ENCODE assay signal across 8 cellular contexts in genomic region chr6:110178626-110179405, GRCh38. TPM values are rescaled to one million over a fixed set of nuclear protein-coding genes. Genes with fewer than 3 reads are reported as not detected.
A peak's percentile ranks its signal among the peaks of the same experiment; 100 is the strongest.
DNase-seq lines count a peak whose midpoint lies in the region; ATAC-seq and TF ChIP-seq lines count a peak whose summit lies in the region.

No MANE protein-coding gene starts in this region.

- no peaks in the 10 kb centered on the region for H3K36me3 Mint-ChIP-seq in activated naive CD8-positive, alpha-beta T cell treated with anti-CD3 and anti-CD28 coated beads for 36 hours
- no peaks in the 10 kb centered on the region for H3K36me3 Mint-ChIP-seq in osteocyte (ENCODE audit: unreplicated experiment)

- H3K27ac ChIP-seq in thymus (ENCODE audit: low read depth), result peak overlapping the region; percentile 72

- peak; percentile 53 for DNase-seq in COLO668 (lab: John Stamatoyannopoulos, UW; ENCODE audit: unreplicated experiment)
- DNase-seq in NCI-H1048 (lab: John Stamatoyannopoulos, UW), result peak; percentile 20
- DNase-seq in SKM-1 (lab: John Stamatoyannopoulos, UW; ENCODE audit: unreplicated experiment), result peak; percentile 26
- peak; percentile 73 for DNase-seq in activated naive CD8-positive, alpha-beta T cell treated with anti-CD3 and anti-CD28 coated beads for 36 hours
- DNase-seq in Right ventricle myocardium superior, result peak; percentile 58
- DNase-seq in osteocyte (ENCODE audit: extremely low spot score, unreplicated experiment), result peak; percentile 84

- peak overlapping the region; percentile 75 for H3K4me3 Mint-ChIP-seq in activated naive CD8-positive, alpha-beta T cell treated with anti-CD3 and anti-CD28 coated beads for 36 hours
- H3K4me3 Mint-ChIP-seq in osteocyte (ENCODE audit: unreplicated experiment), result peak overlapping the region; percentile 88

- no peaks in the 10 kb centered on the region for H3K27me3 ChIP-seq in thymus (ENCODE audit: control insufficient read depth, insufficient read depth)

- peak overlapping the region; percentile 31 for H3K27ac Mint-ChIP-seq in activated naive CD8-positive, alpha-beta T cell treated with anti-CD3 and anti-CD28 coated beads for 36 hours
- H3K27ac Mint-ChIP-seq in osteocyte (ENCODE audit: unreplicated experiment), result peak overlapping the region; percentile 82

- H3K4me1 ChIP-seq in thymus (ENCODE audit: control insufficient read depth, insufficient read depth, low read length), result peaks cover 16% of the 10 kb centered on the region

- under 1% methylated on average over 66 of the region's 66 CpGs for WGBS in thymus

- H3K4me3 ChIP-seq in thymus (ENCODE audit: low read length), result peak overlapping the region; percentile 90

- intact Hi-C loops in Right ventricle myocardium superior (cut with DNase I), result loop anchor here (5.0 kb wide), 1 partner anchor 203 kb away; no protein-coding TSS in a partner anchor

- H3K36me3 ChIP-seq in thymus (ENCODE audit: control insufficient read depth, insufficient read depth), result no peaks in the 10 kb centered on the region

- H3K9me3 Mint-ChIP-seq in activated naive CD8-positive, alpha-beta T cell treated with anti-CD3 and anti-CD28 coated beads for 36 hours, result no peaks in the 10 kb centered on the region
- no peaks in the 10 kb centered on the region for H3K9me3 Mint-ChIP-seq in osteocyte (ENCODE audit: unreplicated experiment)

- H3K4me1 Mint-ChIP-seq in activated naive CD8-positive, alpha-beta T cell treated with anti-CD3 and anti-CD28 coated beads for 36 hours, result peaks cover 3% of the 10 kb centered on the region
- peaks cover 9% of the 10 kb centered on the region for H3K4me1 Mint-ChIP-seq in osteocyte (ENCODE audit: unreplicated experiment)

- TF ChIP-seq CTCF in osteocyte (IDR thresholded peaks at IDR 0.05), result peak; percentile 74

- H3K27me3 Mint-ChIP-seq in activated naive CD8-positive, alpha-beta T cell treated with anti-CD3 and anti-CD28 coated beads for 36 hours, result peaks cover 7% of the 10 kb centered on the region
- H3K27me3 Mint-ChIP-seq in osteocyte (ENCODE audit: unreplicated experiment), result no peaks in the 10 kb centered on the region

- no peaks in the 10 kb centered on the region for H3K9me3 ChIP-seq in thymus (ENCODE audit: control insufficient read depth)

- ATAC-seq in GM21825 (IDR thresholded peaks at IDR 0.05; ENCODE audit: unreplicated experiment), result peak; percentile 30
- ATAC-seq in Right ventricle myocardium superior (ENCODE audit: poor library complexity), result peak; percentile 51

RNA-seq across cellular contexts. Expression of gene WASF1, which starts 0.7 kb away (rescaled TPM):
- 1 to 10 TPM; 5.3 to 6.1 TPM for total RNA-seq in activated naive CD8-positive, alpha-beta T cell treated with anti-CD3 and anti-CD28 coated beads for 36 hours
- total RNA-seq in Right ventricle myocardium superior (1.2 TPM), osteocyte (23.9 and 26.2 TPM in 2 replicates)
- 12.1 TPM for polyA plus RNA-seq in thymus

RNA-seq across cellular contexts. Expression of gene CDC40, which starts 1.4 kb away (rescaled TPM):
- total RNA-seq in activated naive CD8-positive, alpha-beta T cell treated with anti-CD3 and anti-CD28 coated beads for 36 hours, result 10 to 100 TPM; 25.9 to 29.1 TPM
- total RNA-seq in Right ventricle myocardium superior (15.0 TPM), osteocyte (16.7 and 23.9 TPM in 2 replicates)
- polyA plus RNA-seq in thymus, result 17.6 TPM

Comparison
In these comparisons a context has a peak if more than half of its experiments do, and no peak if none do; other contexts are left out.
1. Peak in every context shown above with its lines: DNase-seq, ATAC-seq, H3K4me3 ChIP-seq and H3K27ac ChIP-seq.
2. DNase-seq: peak in every context shown above with its lines; median percentile 84 in osteocyte; 73 in activated naive CD8-positive, alpha-beta T cell treated with anti-CD3 and anti-CD28 coated beads for 36 hours; 58 in Right ventricle myocardium superior; 53 in COLO668; 26 in SKM-1; 20 in NCI-H1048.